Comparison of ENCODE assay signal across 11 cellular contexts in genomic region chr14:69664865-69665526, GRCh38. TPM values are rescaled to one million over a fixed set of nuclear protein-coding genes. Genes with fewer than 3 reads are reported as not detected.
DNase-seq lines count a peak whose midpoint lies in the region; ATAC-seq and TF ChIP-seq lines count a peak whose summit lies in the region.
"Had no signal": no experiment of that assay in that cellular context is flagged by ENCODE, and none has a peak within 500 bp of the region (broad histone marks: within the 10 kb centered on the region; RNA-seq: fewer than 3 reads in every experiment).

No MANE protein-coding gene starts in this region.

- H3K9me3 ChIP-seq in BLaER1, result peaks cover 9% of the 10 kb centered on the region; the same call in 1 of the 2 replicates
- H3K9me3 ChIP-seq in gastroesophageal sphincter, result no peaks in the 10 kb centered on the region
- H3K9me3 ChIP-seq in osteoblast (ENCODE audit: low read depth, low read length), result no peaks in the 10 kb centered on the region

- H3K4me2 ChIP-seq in BLaER1 (peak overlapping the region; percentile 20), osteoblast (ENCODE audit: insufficient read depth, low read length) (no peak overlapping the region)
- H3K4me2 ChIP-seq: KMS-11 had no signal

- TF ChIP-seq CTCF in gastroesophageal sphincter (IDR thresholded peaks at IDR 0.05) (no peak), osteoblast (IDR thresholded peaks at IDR 0.05; ENCODE audit: extremely low read depth, low read depth, low read length) (no peak)

- no peak overlapping the region for H3K4me3 ChIP-seq in BLaER1
- no peak overlapping the region for H3K4me3 ChIP-seq in gastroesophageal sphincter
- H3K4me3 ChIP-seq in osteoblast (ENCODE audit: insufficient read depth, low read length), result no peak overlapping the region

- peak; percentile 29 for DNase-seq in OCI-M1 (lab: John Stamatoyannopoulos, UW)
- no peak for DNase-seq in osteoblast (ENCODE audit: insufficient read length, low spot score, missing footprints)
- DNase-seq in caudate nucleus (lab: John Stamatoyannopoulos, UW), result no peak
- no peak for DNase-seq in GOT3 (lab: John Stamatoyannopoulos, UW)
- no peak for DNase-seq in NCI-H1694 (lab: John Stamatoyannopoulos, UW)
- DNase-seq: NCI-H2171 treated with DMSO at 0.1 percent for 48 hours, trophoblast cell had no signal

- WGBS in gastroesophageal sphincter (ENCODE audit: low coverage in 1 of 2), 2 donors, result 64 to 72% methylated on average over 3 to 7 of the region's 7 CpGs

- no peaks in the 10 kb centered on the region for H3K27me3 ChIP-seq in BLaER1
- H3K27me3 ChIP-seq in gastroesophageal sphincter, result no peaks in the 10 kb centered on the region
- no peaks in the 10 kb centered on the region for H3K27me3 ChIP-seq in osteoblast (ENCODE audit: insufficient read depth, low read length)

- H2AFZ ChIP-seq in osteoblast (ENCODE audit: low read length), result no peak overlapping the region

- no peak overlapping the region for H3K9ac ChIP-seq in BLaER1
- H3K9ac ChIP-seq: KMS-11 had no signal

- ATAC-seq in gastroesophageal sphincter (peak; percentile 23), GM18858 (IDR thresholded peaks at IDR 0.05; ENCODE audit: unreplicated experiment) (no peak)

- peaks cover 63% of the 10 kb centered on the region for H3K79me2 ChIP-seq in osteoblast (ENCODE audit: insufficient read depth, low read length)

- H3K36me3 ChIP-seq in BLaER1 (peaks cover 77% of the 10 kb centered on the region), gastroesophageal sphincter (peaks cover 0 to 5% of the 10 kb centered on the region in 2 donors), osteoblast (ENCODE audit: insufficient read depth, low read length) (peaks cover under 1% of the 10 kb centered on the region)

- no peak for TF ChIP-seq POLR2A in gastroesophageal sphincter (IDR thresholded peaks at IDR 0.05)

- no peak overlapping the region for H3K27ac ChIP-seq in BLaER1
- H3K27ac ChIP-seq in gastroesophageal sphincter, result peak overlapping the region; percentile 68 to 77 (median 76)
- peak overlapping the region; percentile 82 for H3K27ac ChIP-seq in osteoblast (ENCODE audit: low read depth, low read length)
- no peak overlapping the region for H3K27ac ChIP-seq in caudate nucleus (ENCODE audit: low read depth, low read length)
- H3K27ac ChIP-seq: KMS-11 had no signal

- peaks cover 89% of the 10 kb centered on the region for H4K20me1 ChIP-seq in BLaER1
- H4K20me1 ChIP-seq in osteoblast (ENCODE audit: insufficient read depth, low read length), result peaks cover 24% of the 10 kb centered on the region

- H3K4me1 ChIP-seq in BLaER1, result peaks cover 33% of the 10 kb centered on the region
- H3K4me1 ChIP-seq in gastroesophageal sphincter, result peaks cover 15 to 95% (median 71%) of the 10 kb centered on the region in 3 donors
- peaks cover 31% of the 10 kb centered on the region for H3K4me1 ChIP-seq in osteoblast (ENCODE audit: insufficient read depth, low read length)

- no peak for TF ChIP-seq EP300 in gastroesophageal sphincter (IDR thresholded peaks at IDR 0.05)

RNA-seq across cellular contexts. Expression of gene SUSD6, which starts 53.6 kb away (rescaled TPM):
- total RNA-seq in gastroesophageal sphincter (10 to 100 TPM; 24.4 to 40.6 (median 38.5) TPM), osteoblast (17.1 and 17.7 TPM in 2 replicates)

Comparison
In these comparisons a context has a peak if more than half of its experiments do, and no peak if none do; other contexts are left out.
1. H3K27ac ChIP-seq: peak in gastroesophageal sphincter (4 of 4) and osteoblast (single experiment); none in BLaER1 (single experiment) and caudate nucleus (single experiment).